Comparison of ENCODE assay signal across 8 cellular contexts in genomic region chr4:36385951-36386561, GRCh38.
DNase-seq lines count a peak whose midpoint lies in the region; ATAC-seq and TF ChIP-seq lines count a peak whose summit lies in the region.

No MANE protein-coding gene starts in this region.

- no peak overlapping the region for H3K4ac ChIP-seq in mesendoderm (ENCODE audit: low read depth, low read length)

- no peak overlapping the region for H2AK5ac ChIP-seq in mesendoderm (ENCODE audit: low read length)

- H3F3A ChIP-seq in OCI-LY1 (ENCODE audit: insufficient read depth, low read length), result no peaks in the 10 kb centered on the region

- no peak overlapping the region for H4K5ac ChIP-seq in mesendoderm (ENCODE audit: low read length)

- peak; percentile 82 for DNase-seq in activated CD8-positive, alpha-beta memory T cell treated with anti-CD3 and anti-CD28 coated beads, Interleukin-2, amount 10 ng/mL, durations not matched to agents 7 days and 5 days
- no peak for DNase-seq in activated CD8-positive, alpha-beta memory T cell treated with anti-CD3 and anti-CD28 coated beads for 24 hours
- DNase-seq in endothelial cell (ENCODE audit: low spot score) (peak; percentile 4), NCI-H82 treated with DMSO at 0.1 percent for 48 hours (lab: John Stamatoyannopoulos, UW; ENCODE audit: unreplicated experiment) (no peak), mesendoderm (no peak), AG08396 (ENCODE audit: low spot score) (no peak)

- H3K4me3 Mint-ChIP-seq in activated CD8-positive, alpha-beta memory T cell treated with anti-CD3 and anti-CD28 coated beads, Interleukin-2, amount 10 ng/mL, durations not matched to agents 7 days and 5 days, result peak overlapping the region; percentile 40
- H3K4me3 Mint-ChIP-seq in endothelial cell (ENCODE audit: unreplicated experiment), result no peak overlapping the region

- no peaks in the 10 kb centered on the region for H3K9me3 Mint-ChIP-seq in activated CD8-positive, alpha-beta memory T cell treated with anti-CD3 and anti-CD28 coated beads, Interleukin-2, amount 10 ng/mL, durations not matched to agents 7 days and 5 days (ENCODE audit: low read depth)
- no peaks in the 10 kb centered on the region for H3K9me3 Mint-ChIP-seq in endothelial cell (ENCODE audit: unreplicated experiment)

- CTCF ChIA-PET in activated CD8-positive, alpha-beta memory T cell treated with anti-CD3 and anti-CD28 coated beads, Interleukin-2, amount 10 ng/mL, durations not matched to agents 7 days and 5 days (lab: Charles Lee), result interaction anchor here (1.0 to 3.1 kb wide), 3 partner anchors 9 to 34 kb away, joined by 3 to 16 read pairs (median 7); no protein-coding TSS in a partner anchor

- no peak for TF ChIP-seq CTCF in OCI-LY1 (IDR thresholded peaks at IDR 0.05; ENCODE audit: low read length)
- no peak for TF ChIP-seq CTCF in endothelial cell (IDR thresholded peaks at IDR 0.05; ENCODE audit: unreplicated experiment)

- H3K36me3 ChIP-seq in OCI-LY1 (ENCODE audit: insufficient read depth, low read length) (no peaks in the 10 kb centered on the region), mesendoderm (ENCODE audit: control insufficient read depth, insufficient read depth, low read length) (no peaks in the 10 kb centered on the region)

- H4K20me1 ChIP-seq in OCI-LY1 (ENCODE audit: insufficient read depth, low read length), result no peaks in the 10 kb centered on the region

- H3K4me3 ChIP-seq in OCI-LY1 (ENCODE audit: low read depth, low read length, poor library complexity, severe bottlenecking) (no peak overlapping the region), mesendoderm (ENCODE audit: low read length) (no peak overlapping the region)

- H3K9me3 ChIP-seq in OCI-LY1 (ENCODE audit: low read length), result no peaks in the 10 kb centered on the region

- no peak overlapping the region for H3K23ac ChIP-seq in mesendoderm (ENCODE audit: low read length)

- H3K27ac ChIP-seq in OCI-LY1 (ENCODE audit: low read depth, low read length, poor library complexity, severe bottlenecking) (no peak overlapping the region), mesendoderm (ENCODE audit: low read depth, low read length) (no peak overlapping the region)

- peaks cover 25% of the 10 kb centered on the region for H3K4me1 Mint-ChIP-seq in activated CD8-positive, alpha-beta memory T cell treated with anti-CD3 and anti-CD28 coated beads, Interleukin-2, amount 10 ng/mL, durations not matched to agents 7 days and 5 days
- H3K4me1 Mint-ChIP-seq in endothelial cell (ENCODE audit: unreplicated experiment), result peaks cover 17% of the 10 kb centered on the region

- peak; percentile 94 for ATAC-seq in activated CD8-positive, alpha-beta memory T cell treated with anti-CD3 and anti-CD28 coated beads, Interleukin-2, amount 10 ng/mL, durations not matched to agents 7 days and 5 days
- peak; percentile 93 for ATAC-seq in HG02852 (IDR thresholded peaks at IDR 0.05; ENCODE audit: unreplicated experiment)

- no peaks in the 10 kb centered on the region for H3K79me1 ChIP-seq in mesendoderm (ENCODE audit: low read length)

- no CpG with 5 or more reads among the region's 5 CpGs for WGBS in mesendoderm (ENCODE audit: extremely low coverage, insufficient coverage, low lambda C conversion rate)

- H2BK120ac ChIP-seq in mesendoderm (ENCODE audit: low read depth, low read length), result no peak overlapping the region

- no peak overlapping the region for H2AFZ ChIP-seq in OCI-LY1 (ENCODE audit: low read length)

- H4K8ac ChIP-seq in mesendoderm (ENCODE audit: low read depth, low read length), result no peak overlapping the region

- H3K4me2 ChIP-seq in OCI-LY1 (ENCODE audit: low read length) (peak overlapping the region; percentile 22; the same call in 1 of the 2 replicates), mesendoderm (ENCODE audit: low read length) (no peak overlapping the region)

- H3K56ac ChIP-seq in mesendoderm (ENCODE audit: low read length), result no peak overlapping the region

- no peaks in the 10 kb centered on the region for H3K36me3 Mint-ChIP-seq in activated CD8-positive, alpha-beta memory T cell treated with anti-CD3 and anti-CD28 coated beads, Interleukin-2, amount 10 ng/mL, durations not matched to agents 7 days and 5 days
- H3K36me3 Mint-ChIP-seq in endothelial cell (ENCODE audit: low read depth, unreplicated experiment), result no peaks in the 10 kb centered on the region

- H3K27me3 ChIP-seq in OCI-LY1 (ENCODE audit: insufficient read depth, low read length) (0 out of 2 replicates have a peak, but pooled peaks cover 5% of the 10 kb centered on the region), mesendoderm (ENCODE audit: insufficient read depth, low read length, poor library complexity) (no peaks in the 10 kb centered on the region)

- H3K27me3 Mint-ChIP-seq in activated CD8-positive, alpha-beta memory T cell treated with anti-CD3 and anti-CD28 coated beads, Interleukin-2, amount 10 ng/mL, durations not matched to agents 7 days and 5 days, result peaks cover 26% of the 10 kb centered on the region
- no peaks in the 10 kb centered on the region for H3K27me3 Mint-ChIP-seq in endothelial cell (ENCODE audit: unreplicated experiment)

- no peak overlapping the region for H2BK5ac ChIP-seq in mesendoderm (ENCODE audit: low read length)

- H3K9ac ChIP-seq in OCI-LY1 (ENCODE audit: low read length), result no peak overlapping the region
- H3K9ac ChIP-seq in mesendoderm (ENCODE audit: low read length), result no peak overlapping the region

- H2BK15ac ChIP-seq in mesendoderm (replicated peaks; ENCODE audit: low read depth), result no peak overlapping the region

- H3K4me1 ChIP-seq in OCI-LY1 (ENCODE audit: insufficient read depth, low read length, severe bottlenecking), result peaks cover 13% of the 10 kb centered on the region
- H3K4me1 ChIP-seq in mesendoderm (ENCODE audit: control insufficient read depth, low read depth, low read length), result no peaks in the 10 kb centered on the region

- H3K27ac Mint-ChIP-seq in activated CD8-positive, alpha-beta memory T cell treated with anti-CD3 and anti-CD28 coated beads, Interleukin-2, amount 10 ng/mL, durations not matched to agents 7 days and 5 days, result peak overlapping the region; percentile 83
- H3K27ac Mint-ChIP-seq in endothelial cell (ENCODE audit: unreplicated experiment), result no peak overlapping the region

- H3K18ac ChIP-seq in mesendoderm (ENCODE audit: low read length), result no peak overlapping the region

- H3K79me2 ChIP-seq in OCI-LY1 (ENCODE audit: insufficient read depth, low read length) (no peaks in the 10 kb centered on the region), mesendoderm (ENCODE audit: control insufficient read depth, insufficient read depth, low read length) (no peaks in the 10 kb centered on the region)

- H3K9me2 ChIP-seq in OCI-LY1 (ENCODE audit: low read depth, low read length), result no peaks in the 10 kb centered on the region

Comparison
In these comparisons a context has a peak if more than half of its experiments do, and no peak if none do; other contexts are left out.
1. DNase-seq: peak in activated CD8-positive, alpha-beta memory T cell treated with anti-CD3 and anti-CD28 coated beads, Interleukin-2, amount 10 ng/mL, durations not matched to agents 7 days and 5 days (single experiment) and endothelial cell (single experiment); none in activated CD8-positive, alpha-beta memory T cell treated with anti-CD3 and anti-CD28 coated beads for 24 hours (single experiment), NCI-H82 treated with DMSO at 0.1 percent for 48 hours (single experiment), mesendoderm (single experiment) and AG08396 (single experiment).